Comparison of ENCODE assay signal across 9 cellular contexts in the genomic region with DNA sequence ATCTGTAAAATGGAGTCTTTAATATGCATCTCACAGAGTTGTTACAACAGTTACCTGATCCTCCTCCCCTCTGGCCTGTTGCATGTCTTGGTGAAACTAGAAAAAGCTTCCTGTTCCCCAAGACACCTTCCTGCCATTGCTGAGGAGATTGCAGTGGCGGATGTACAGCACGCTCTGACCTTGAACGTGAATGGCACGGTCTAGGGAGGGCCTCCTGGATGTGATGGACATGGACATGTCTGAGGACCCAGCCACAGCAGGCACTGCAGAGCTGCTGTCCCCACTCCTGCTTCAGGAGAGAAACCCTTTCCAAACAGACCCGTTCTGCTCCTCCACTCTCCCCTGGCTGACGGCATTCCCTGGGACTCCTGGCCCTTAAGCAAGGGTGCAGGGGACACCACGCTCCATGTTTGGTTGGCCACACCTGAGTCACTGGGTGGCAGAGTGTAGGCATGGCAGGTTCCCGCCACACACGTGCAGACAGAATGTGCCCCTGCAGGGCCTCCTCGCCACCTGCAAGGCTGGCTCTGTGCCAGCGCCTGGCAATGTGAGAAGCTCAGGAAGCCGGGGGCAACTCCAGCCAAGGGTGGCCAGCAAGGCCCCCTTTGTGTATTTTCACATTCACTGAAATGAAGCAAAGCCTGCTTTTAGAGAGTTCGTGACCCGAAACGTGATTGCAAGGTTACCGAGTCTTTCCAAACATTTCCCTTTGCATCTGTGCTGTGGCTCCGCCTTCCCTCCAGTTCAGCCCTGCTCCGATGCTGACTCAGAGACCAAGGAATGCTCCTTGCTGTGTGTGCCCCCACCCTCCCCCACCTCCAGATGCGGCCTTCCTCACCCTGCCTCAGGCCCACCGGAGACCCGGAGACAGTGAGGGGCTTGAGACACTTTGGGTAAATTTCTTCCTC. TPM values are rescaled to one million over a fixed set of nuclear protein-coding genes. Genes with fewer than 3 reads are reported as not detected.
A peak's percentile ranks its signal among the peaks of the same experiment; 100 is the strongest.
DNase-seq lines count a peak whose midpoint lies in the region; ATAC-seq lines count a peak whose summit lies in the region.
"Had no signal": no experiment of that assay in that cellular context is flagged by ENCODE, and none has a peak within 500 bp of the region (broad histone marks: within the 10 kb centered on the region; RNA-seq: fewer than 3 reads in every experiment).

No MANE protein-coding gene starts in this region.

- DNase-seq in GM04503 (ENCODE audit: low read depth) = peak; percentile 57
- DNase-seq in NCI-H2196 treated with DMSO at 0.1 percent for 48 hours (lab: John Stamatoyannopoulos, UW; ENCODE audit: unreplicated experiment) = peak; percentile 47
- peak; percentile 81 for DNase-seq in dermis blood vessel endothelial cell
- DNase-seq in mesenteric fat pad (ENCODE audit: low spot score) = peak; percentile 87
- DNase-seq in activated CD4-positive, alpha-beta T cell treated with anti-CD3 and anti-CD28 coated beads for 36 hours = no peak

- POLR2A ChIA-PET in activated CD4-positive, alpha-beta T cell treated with anti-CD3 and anti-CD28 coated beads for 36 hours (lab: Charles Lee) = no interaction called here

- no peaks in the 10 kb centered on the region for H3K27me3 Mint-ChIP-seq in activated CD4-positive, alpha-beta T cell treated with anti-CD3 and anti-CD28 coated beads for 36 hours
- H3K27me3 Mint-ChIP-seq: IgD-negative memory B cell had no signal

- ATAC-seq in activated CD4-positive, alpha-beta T cell treated with anti-CD3 and anti-CD28 coated beads for 36 hours = no peak
- no peak for ATAC-seq in HG03280 (IDR thresholded peaks at IDR 0.05; ENCODE audit: unreplicated experiment)
- ATAC-seq in HG03469 (IDR thresholded peaks at IDR 0.05; ENCODE audit: unreplicated experiment) = no peak
- ATAC-seq in HG02623 (IDR thresholded peaks at IDR 0.05; ENCODE audit: unreplicated experiment) = no peak

- H3K27ac Mint-ChIP-seq in activated CD4-positive, alpha-beta T cell treated with anti-CD3 and anti-CD28 coated beads for 36 hours = no peak overlapping the region
- H3K27ac Mint-ChIP-seq: IgD-negative memory B cell had no signal

- no peak overlapping the region for H3K4me3 Mint-ChIP-seq in activated CD4-positive, alpha-beta T cell treated with anti-CD3 and anti-CD28 coated beads for 36 hours
- H3K4me3 Mint-ChIP-seq: IgD-negative memory B cell had no signal

- no peaks in the 10 kb centered on the region for H3K36me3 Mint-ChIP-seq in activated CD4-positive, alpha-beta T cell treated with anti-CD3 and anti-CD28 coated beads for 36 hours (ENCODE audit: low read depth)
- H3K36me3 Mint-ChIP-seq: IgD-negative memory B cell had no signal

- CTCF ChIA-PET in activated CD4-positive, alpha-beta T cell treated with anti-CD3 and anti-CD28 coated beads for 36 hours (lab: Charles Lee) = interaction anchor here (0.6 kb wide), 1 partner anchor 255 kb away, joined by 6 read pairs; no protein-coding TSS in a partner anchor

- no peaks in the 10 kb centered on the region for H3K4me1 Mint-ChIP-seq in activated CD4-positive, alpha-beta T cell treated with anti-CD3 and anti-CD28 coated beads for 36 hours
- H3K4me1 Mint-ChIP-seq: IgD-negative memory B cell had no signal

- peaks cover 5% of the 10 kb centered on the region for H3K9me3 Mint-ChIP-seq in activated CD4-positive, alpha-beta T cell treated with anti-CD3 and anti-CD28 coated beads for 36 hours (ENCODE audit: low read depth)

- intact Hi-C loops in activated CD4-positive, alpha-beta T cell treated with anti-CD3 and anti-CD28 coated beads for 36 hours (cut with DNase I, micrococcal nuclease) = no loop called here

RNA-seq across cellular contexts. Expression of a gene that starts 46.0 kb away (rescaled TPM):
- total RNA-seq in dermis blood vessel endothelial cell (3.0 and 3.6 TPM in 2 replicates), mesenteric fat pad (58.5 TPM)
- not detected for total RNA-seq in activated CD4-positive, alpha-beta T cell treated with anti-CD3 and anti-CD28 coated beads for 36 hours

Comparison
In these comparisons a context has a peak if more than half of its experiments do, and no peak if none do; other contexts are left out.
1. RNA of a gene that starts 46.0 kb away (total RNA-seq): 58.5 TPM in mesenteric fat pad (single experiment); 3.0 to 3.6 TPM in dermis blood vessel endothelial cell and not detected in activated CD4-positive, alpha-beta T cell treated with anti-CD3 and anti-CD28 coated beads for 36 hours; every median in the first group is over 10 times any median in the second.